In genomic region chr1:200888349-200888838, GRCh38 we compare ENCODE assay signal across 9 cellular contexts. TPM values are rescaled to one million over a fixed set of nuclear protein-coding genes. Genes with fewer than 3 reads are reported as not detected.
A peak's percentile ranks its signal among the peaks of the same experiment; 100 is the strongest.
DNase-seq lines count a peak whose midpoint lies in the region; ATAC-seq, FAIRE-seq and TF ChIP-seq lines count a peak whose summit lies in the region.
"Had no signal": no experiment of that assay in that cellular context is flagged by ENCODE, and none has a peak within 500 bp of the region (broad histone marks: within the 10 kb centered on the region; RNA-seq: fewer than 3 reads in every experiment).

No MANE protein-coding gene starts in this region.

- H3K27me3 Mint-ChIP-seq in effector memory CD8-positive, alpha-beta T cell, result peaks cover 3 to 21% of the 10 kb centered on the region in 2 donors

- POLR2A ChIA-PET in A549 (lab: Yijun Ruan, JAX), result no interaction called here

- no peak for TF ChIP-seq EP300 in A549 (IDR thresholded peaks at IDR 0.05)

- WGBS in A549 (ENCODE audit: missing lambda C conversion rate), result 73% methylated on average over 7 of the region's 7 CpGs

- H3K27ac ChIP-seq in A549, result peak overlapping the region; percentile 13 to 63; a peak in 5 of 6 replicates
- H3K27ac ChIP-seq: thoracic aorta had no signal

- H3K4me3 ChIP-seq in A549, result no peak overlapping the region
- H3K4me3 ChIP-seq: thoracic aorta had no signal

- peaks cover 55 to 64% of the 10 kb centered on the region in 2 donors for H3K4me1 Mint-ChIP-seq in effector memory CD8-positive, alpha-beta T cell (ENCODE audit: low read depth in 2 of 2)

- DNase-seq in A549 (ENCODE audit: low read depth in 1 of 2, low spot score in 1 of 2) (no peak), T-helper 2 cell (peak in 3 of 5 experiments; percentile 28 to 77 (median 74)), NCI-H82 (lab: John Stamatoyannopoulos, UW) (no peak), NCI-H2029 treated with DMSO at 0.1 percent for 48 hours (lab: John Stamatoyannopoulos, UW) (no peak)
- DNase-seq in effector memory CD8-positive, alpha-beta T cell, result peak; percentile 69 to 72 (median 70)
- DNase-seq in stimulated activated CD8-positive, alpha-beta memory T cell treated with anti-CD3 and anti-CD28 coated beads, Interleukin-4, amount 100 ng/mL, for 4 hours (ENCODE audit: low read depth in 2 of 2, low spot score in 1 of 2), result peak; percentile 22 to 51

- H3K9me3 ChIP-seq in A549, result no peaks in the 10 kb centered on the region
- H3K9me3 ChIP-seq: thoracic aorta had no signal

- H3K36me3 Mint-ChIP-seq in effector memory CD8-positive, alpha-beta T cell (ENCODE audit: insufficient read depth), result peaks cover 8% of the 10 kb centered on the region

- H3K9me3 Mint-ChIP-seq in effector memory CD8-positive, alpha-beta T cell, result no peaks in the 10 kb centered on the region

- H3K4me3 Mint-ChIP-seq in effector memory CD8-positive, alpha-beta T cell, result peak overlapping the region; percentile 68

- no peak for TF ChIP-seq CTCF in A549 (IDR thresholded peaks at IDR 0.05)

- no peak for TF ChIP-seq RAD21 in A549 (conservative IDR thresholded peaks at IDR 0.05 in 1 of 2, IDR thresholded peaks at IDR 0.05 in 1 of 2)

- no peak for FAIRE-seq in A549 (lab: Jason Lieb, UNC)

- peaks cover 26% of the 10 kb centered on the region for H3K4me1 ChIP-seq in A549

- TF ChIP-seq POLR2A in A549 (IDR thresholded peaks at IDR 0.05; ENCODE audit: low read length), result no peak

- H3K4me2 ChIP-seq in A549, result 0 out of 3 replicates have a peak overlapping the region, but pooled peaks have one; percentile 3

- CTCF ChIA-PET in A549 (lab: Yijun Ruan, JAX), result interaction anchor here (1.8 to 5.8 kb wide), 5 partner anchors 9 to 226 kb away, joined by 6 to 57 read pairs (median 9); no protein-coding TSS in a partner anchor

- ATAC-seq in A549 (no peak), GM19043 (IDR thresholded peaks at IDR 0.05; ENCODE audit: low read depth, unreplicated experiment) (peak; percentile 90), HG03175 (IDR thresholded peaks at IDR 0.05; ENCODE audit: unreplicated experiment) (peak; percentile 88)
- ATAC-seq in effector memory CD8-positive, alpha-beta T cell (replicated peaks), result peak; percentile 96

- H3K27ac Mint-ChIP-seq in effector memory CD8-positive, alpha-beta T cell, result peak overlapping the region; percentile 80 to 83

TF ChIP-seq in A549, 52 proteins besides CTCF, POLR2A, EP300 and RAD21:
- TF ChIP-seq HOXA7 (CRISPR knock-in tag; IDR thresholded peaks at IDR 0.05) (no peak), RFX5 (IDR thresholded peaks at IDR 0.05) (no peak), RNF2 (IDR thresholded peaks at IDR 0.05; ENCODE audit: borderline replicate concordance, low read depth) (no peak), CBX2 (IDR thresholded peaks at IDR 0.05; ENCODE audit: borderline replicate concordance, low read depth) (no peak), ESRRA (IDR thresholded peaks at IDR 0.05; ENCODE audit: borderline replicate concordance, low read length) (no peak), ZSCAN20 (CRISPR knock-in tag; IDR thresholded peaks at IDR 0.05) (no peak), HOXB13 (CRISPR knock-in tag; IDR thresholded peaks at IDR 0.05; ENCODE audit: low read depth) (no peak), USF2 (IDR thresholded peaks at IDR 0.05) (no peak), PBX3 (IDR thresholded peaks at IDR 0.05) (no peak), MAFK (IDR thresholded peaks at IDR 0.05; ENCODE audit: partially characterized antibody) (no peak), EHF (CRISPR knock-in tag; IDR thresholded peaks at IDR 0.05) (no peak)

RNA-seq across cellular contexts. Expression of gene INAVA, which starts 6.3 kb away (rescaled TPM):
- polyA plus RNA-seq in A549 (2011; rRNA removed) (40.0 and 51.3 TPM in 2 replicates), A549 (2017; fragmentation: RNase III; extraction: RNeasy Plus Mini Kit Qiagen cat#74134 plus additional on column Dnase treatment) (38.6 to 50.2 TPM (median 43.7 TPM) in 3 replicates)
- 48.7 and 59.6 TPM in 2 replicates for polyA plus RNA-seq in A549 (2012; cell fraction: cytosol; rRNA removed)
- polyA plus RNA-seq in A549 (2012; cell fraction: nucleus; rRNA removed), result 135 and 152 TPM in 2 replicates
- 49.6 and 58.9 TPM in 2 replicates for polyA minus RNA-seq in A549 (2011; rRNA and poly(A)+ RNA removed)

RNA-seq across cellular contexts. Expression of gene GPR25, which starts 15.6 kb away (rescaled TPM):
- polyA plus RNA-seq in A549 (2011; rRNA removed) (not detected in 2 replicates), A549 (2017; fragmentation: RNase III; extraction: RNeasy Plus Mini Kit Qiagen cat#74134 plus additional on column Dnase treatment) (not detected in 3 replicates)
- 0.06 TPM in 1 of 2 replicates, not detected in the other for polyA plus RNA-seq in A549 (2012; cell fraction: cytosol; rRNA removed)
- polyA plus RNA-seq in A549 (2012; cell fraction: nucleus; rRNA removed), result 0.12 and 0.28 TPM in 2 replicates
- polyA minus RNA-seq in A549 (2011; rRNA and poly(A)+ RNA removed), result not detected in 2 replicates

Comparison
In these comparisons a context has a peak if more than half of its experiments do, and no peak if none do; other contexts are left out.
1. ATAC-seq: peak in GM19043 (single experiment), HG03175 (single experiment) and effector memory CD8-positive, alpha-beta T cell (single experiment); none in A549 (0 of 2).
2. DNase-seq: peak in T-helper 2 cell (3 of 5), effector memory CD8-positive, alpha-beta T cell (3 of 3) and stimulated activated CD8-positive, alpha-beta memory T cell treated with anti-CD3 and anti-CD28 coated beads, Interleukin-4, amount 100 ng/mL, for 4 hours (2 of 2); none in A549 (0 of 2), NCI-H82 (single experiment) and NCI-H2029 treated with DMSO at 0.1 percent for 48 hours (single experiment).